In the genomic region with DNA sequence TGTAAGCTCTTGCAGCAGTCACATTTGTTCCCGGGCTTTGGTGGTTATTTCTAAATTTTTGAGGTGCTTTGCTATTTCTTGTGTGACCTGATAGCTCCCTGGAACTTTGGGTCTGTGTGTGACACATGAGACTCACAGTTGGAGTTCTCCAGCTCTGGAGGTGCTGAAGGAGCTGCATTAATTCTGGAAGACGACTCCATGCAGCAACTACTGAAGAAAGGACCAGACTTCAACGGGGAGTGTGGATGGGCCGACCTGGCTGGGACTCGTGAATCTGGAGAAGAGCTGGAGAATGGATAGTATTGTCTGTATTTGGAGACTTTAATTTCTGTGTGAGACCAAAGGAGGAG, we compare ENCODE assay signal across 9 cellular contexts. TPM values are rescaled to one million over a fixed set of nuclear protein-coding genes. Genes with fewer than 3 reads are reported as not detected.
A peak's percentile ranks its signal among the peaks of the same experiment; 100 is the strongest.
DNase-seq lines count a peak whose midpoint lies in the region; ATAC-seq and TF ChIP-seq lines count a peak whose summit lies in the region.
"Had no signal": no experiment of that assay in that cellular context is flagged by ENCODE, and none has a peak within 500 bp of the region (broad histone marks: within the 10 kb centered on the region; RNA-seq: fewer than 3 reads in every experiment).

No MANE protein-coding gene starts in this region.

- DNase-seq in A673 (ENCODE audit: low spot score): no peak
- peak; percentile 32 for DNase-seq in choroid plexus epithelial cell (ENCODE audit: low read depth)
- no peak for DNase-seq in NCI-H2029 (lab: John Stamatoyannopoulos, UW)
- no peak for DNase-seq in sciatic nerve (ENCODE audit: low spot score)
- no peak for DNase-seq in SW 1271 (lab: John Stamatoyannopoulos, UW)
- DNase-seq: NCI-H1694 treated with DMSO at 0.1 percent for 48 hours had no signal

- TF ChIP-seq CTCF in A673 (conservative IDR thresholded peaks at IDR 0.05; ENCODE audit: low read depth, low read length) (no peak), choroid plexus epithelial cell (conservative IDR thresholded peaks at IDR 0.05; ENCODE audit: low read depth, low read length) (no peak)

- H3K9me3 Mint-ChIP-seq in IgD-negative memory B cell: peaks cover 0 to 3% (median 0%) of the 10 kb centered on the region in 3 donors

- CTCF ChIA-PET in A673 (lab: Charles Lee): no interaction called here

- no peaks in the 10 kb centered on the region for H3K27me3 ChIP-seq in A673 (replicated peaks; ENCODE audit: insufficient read depth, low read depth, low read length, poor library complexity)
- H3K27me3 ChIP-seq in muscle layer of duodenum (ENCODE audit: low read depth, low read length): no peaks in the 10 kb centered on the region

- ATAC-seq in GM18858 (IDR thresholded peaks at IDR 0.05; ENCODE audit: unreplicated experiment) (no peak), sciatic nerve (no peak)

- no peaks in the 10 kb centered on the region for H3K36me3 Mint-ChIP-seq in IgD-negative memory B cell

- H3K27ac ChIP-seq in A673 (ENCODE audit: low read depth, low read length, poor library complexity, severe bottlenecking) (peak overlapping the region; percentile 91), muscle layer of duodenum (ENCODE audit: low read length) (peak overlapping the region; percentile 98)

- peak overlapping the region; percentile 97 to 100 (median 98) for H3K4me3 Mint-ChIP-seq in IgD-negative memory B cell

- H3K36me3 ChIP-seq in A673 (ENCODE audit: insufficient read depth, low read length, poor library complexity, severe bottlenecking) (peaks cover 25% of the 10 kb centered on the region), muscle layer of duodenum (ENCODE audit: control insufficient read depth in 1 of 2, insufficient read depth in 2 of 2, low read length in 2 of 2) (peaks cover 19 to 20% of the 10 kb centered on the region in 2 donors)

- H3K4me3 ChIP-seq in A673 (ENCODE audit: low read depth, low read length, poor library complexity, severe bottlenecking) (peak overlapping the region; percentile 96), choroid plexus epithelial cell (ENCODE audit: low read depth, low read length) (peak overlapping the region; percentile 93), muscle layer of duodenum (ENCODE audit: low read depth in 1 of 2, low read length in 2 of 2) (peak overlapping the region; percentile 90 to 97)

- peak overlapping the region; percentile 91 to 99 (median 99) for H3K27ac Mint-ChIP-seq in IgD-negative memory B cell

- POLR2A ChIA-PET in A673 (lab: Charles Lee; ENCODE audit: low non-redundant PET): no interaction called here

- no peaks in the 10 kb centered on the region for H3K9me3 ChIP-seq in A673 (ENCODE audit: low read depth, low read length, poor library complexity, severe bottlenecking)
- no peaks in the 10 kb centered on the region for H3K9me3 ChIP-seq in muscle layer of duodenum (ENCODE audit: control insufficient read depth in 1 of 2, low read length in 2 of 2)

- intact Hi-C loops in A673 (cut with micrococcal nuclease; ENCODE audit: unreplicated experiment): no loop called here
- intact Hi-C loops in sciatic nerve (cut with DNase I): loop anchor here (10.0 kb wide), 1 partner anchor 63 kb away; a partner anchor contains a TSS

- H3K4me1 Mint-ChIP-seq in IgD-negative memory B cell: peaks cover 12 to 31% (median 28%) of the 10 kb centered on the region in 3 donors

- peaks cover 2% of the 10 kb centered on the region for H3K27me3 Mint-ChIP-seq in IgD-negative memory B cell

- peaks cover 9% of the 10 kb centered on the region for H3K4me1 ChIP-seq in A673 (ENCODE audit: insufficient read depth, low read length, poor library complexity, severe bottlenecking)
- peaks cover 17 to 26% of the 10 kb centered on the region in 2 donors for H3K4me1 ChIP-seq in muscle layer of duodenum (ENCODE audit: control insufficient read depth in 1 of 2, insufficient read depth in 2 of 2, low read length in 2 of 2)

- no TSS peak for BruUV-seq in A673 (replicated peaks; lab: Mats Ljungman, UMichigan)

RNA-seq across cellular contexts. Expression of a gene that starts 1.5 kb away (rescaled TPM):
- total RNA-seq in A673 (2021) (391 and 402 TPM in 2 replicates), sciatic nerve (276 TPM)
- 130 TPM for polyA plus RNA-seq in IgD-negative memory B cell

RNA-seq across cellular contexts. Expression of a gene that starts 51.7 kb away (rescaled TPM):
- total RNA-seq in A673 (2021): 0.45 and 0.98 TPM in 2 replicates
- not detected for polyA plus RNA-seq in IgD-negative memory B cell
- 6.3 TPM for total RNA-seq in sciatic nerve
